In genomic region chr10:33612551-33612950, GRCh38 we compare ENCODE assay signal across 12 cellular contexts.
DNase-seq lines count a peak whose midpoint lies in the region; ATAC-seq and TF ChIP-seq lines count a peak whose summit lies in the region.
"Had no signal": no experiment of that assay in that cellular context is flagged by ENCODE, and none has a peak within 500 bp of the region (broad histone marks: within the 10 kb centered on the region; RNA-seq: fewer than 3 reads in every experiment).

No MANE protein-coding gene starts in this region.

- peaks cover 0 to 6% (median 0%) of the 10 kb centered on the region in 4 donors for H3K4me1 ChIP-seq in tibial artery
- H3K4me1 ChIP-seq: A549 had no signal

- no peak overlapping the region for H3K27ac Mint-ChIP-seq in activated CD4-positive, alpha-beta memory T cell treated with anti-CD3 and anti-CD28 coated beads, Interleukin-2, amount 10 ng/mL, durations not matched to agents 7 days and 5 days
- no peak overlapping the region for H3K27ac Mint-ChIP-seq in activated CD4-positive, alpha-beta memory T cell treated with anti-CD3 and anti-CD28 coated beads for 36 hours
- no peak overlapping the region for H3K27ac Mint-ChIP-seq in activated T-helper 17 cell treated with anti-CD3 and anti-CD28 coated beads, Interleukin-2, amount 50 U/mL, for 72 hours
- no peak overlapping the region for H3K27ac Mint-ChIP-seq in T-helper 2 cell treated with Interferon-gamma antibody and Interleukin-4, amounts not matched to agents 5 μg/mL and 100 μg/mL, for 36 hours
- H3K27ac Mint-ChIP-seq in activated CD8-positive, alpha-beta T cell treated with anti-CD3 and anti-CD28 coated beads for 36 hours = no peak overlapping the region

- no peak for DNase-seq in activated CD4-positive, alpha-beta memory T cell treated with anti-CD3 and anti-CD28 coated beads, Interleukin-2, amount 10 ng/mL, durations not matched to agents 7 days and 5 days
- no peak for DNase-seq in activated CD4-positive, alpha-beta memory T cell treated with anti-CD3 and anti-CD28 coated beads for 36 hours
- DNase-seq in iris pigment epithelial cell (ENCODE audit: low read depth) (peak; percentile 92), tibial artery (peak in 1 of 2 donors; percentile 24)
- DNase-seq in T-helper 2 cell treated with Interferon-gamma antibody and Interleukin-4, amounts not matched to agents 5 μg/mL and 100 μg/mL, for 36 hours (ENCODE audit: low spot score) = no peak
- no peak for DNase-seq in activated CD8-positive, alpha-beta T cell treated with anti-CD3 and anti-CD28 coated beads for 36 hours
- DNase-seq: activated effector memory CD4-positive, alpha-beta T cell treated with Interleukin-2 at 50 U/mL for 16 hours; SHP77 treated with DMSO at 0.1 percent for 48 hours; stimulated activated CD4-positive, alpha-beta T cell treated with anti-CD3 and anti-CD28 coated beads, Interleukin-4, amount 100 ng/mL, for 1 hour had no signal

- peaks cover 2% of the 10 kb centered on the region for H3K27me3 Mint-ChIP-seq in activated CD4-positive, alpha-beta memory T cell treated with anti-CD3 and anti-CD28 coated beads, Interleukin-2, amount 10 ng/mL, durations not matched to agents 7 days and 5 days
- peaks cover 4% of the 10 kb centered on the region for H3K27me3 Mint-ChIP-seq in activated CD4-positive, alpha-beta memory T cell treated with anti-CD3 and anti-CD28 coated beads for 36 hours
- peaks cover 8% of the 10 kb centered on the region for H3K27me3 Mint-ChIP-seq in activated T-helper 17 cell treated with anti-CD3 and anti-CD28 coated beads, Interleukin-2, amount 50 U/mL, for 72 hours
- H3K27me3 Mint-ChIP-seq in T-helper 2 cell treated with Interferon-gamma antibody and Interleukin-4, amounts not matched to agents 5 μg/mL and 100 μg/mL, for 36 hours (ENCODE audit: low read depth) = no peaks in the 10 kb centered on the region
- peaks cover 2% of the 10 kb centered on the region for H3K27me3 Mint-ChIP-seq in activated CD8-positive, alpha-beta T cell treated with anti-CD3 and anti-CD28 coated beads for 36 hours

- peak overlapping the region; percentile 41 to 49 for H3K27ac ChIP-seq in tibial artery
- H3K27ac ChIP-seq: A549 had no signal

- no peaks in the 10 kb centered on the region for H3K36me3 ChIP-seq in tibial artery

- no peak for TF ChIP-seq CTCF in tibial artery (IDR thresholded peaks at IDR 0.05)
- TF ChIP-seq CTCF in activated CD8-positive, alpha-beta T cell treated with anti-CD3 and anti-CD28 coated beads for 36 hours (IDR thresholded peaks at IDR 0.05) = no peak

- no peaks in the 10 kb centered on the region for H3K36me3 Mint-ChIP-seq in activated CD4-positive, alpha-beta memory T cell treated with anti-CD3 and anti-CD28 coated beads, Interleukin-2, amount 10 ng/mL, durations not matched to agents 7 days and 5 days (ENCODE audit: low read depth)
- H3K36me3 Mint-ChIP-seq in activated CD4-positive, alpha-beta memory T cell treated with anti-CD3 and anti-CD28 coated beads for 36 hours = peaks cover 9% of the 10 kb centered on the region
- no peaks in the 10 kb centered on the region for H3K36me3 Mint-ChIP-seq in activated T-helper 17 cell treated with anti-CD3 and anti-CD28 coated beads, Interleukin-2, amount 50 U/mL, for 72 hours (ENCODE audit: low read depth)
- H3K36me3 Mint-ChIP-seq in T-helper 2 cell treated with Interferon-gamma antibody and Interleukin-4, amounts not matched to agents 5 μg/mL and 100 μg/mL, for 36 hours (ENCODE audit: low read depth) = no peaks in the 10 kb centered on the region
- H3K36me3 Mint-ChIP-seq in activated CD8-positive, alpha-beta T cell treated with anti-CD3 and anti-CD28 coated beads for 36 hours (ENCODE audit: low read depth) = no peaks in the 10 kb centered on the region

- peak; percentile 81 for ATAC-seq in activated T-helper 17 cell treated with anti-CD3 and anti-CD28 coated beads, Interleukin-2, amount 50 U/mL, for 72 hours (replicated peaks)
- no peak for ATAC-seq in HG03159 (IDR thresholded peaks at IDR 0.05; ENCODE audit: unreplicated experiment)
- no peak for ATAC-seq in activated CD8-positive, alpha-beta T cell treated with anti-CD3 and anti-CD28 coated beads for 36 hours
- ATAC-seq: A549 had no signal

- no peaks in the 10 kb centered on the region for H3K9me3 ChIP-seq in tibial artery

- H3K27me3 ChIP-seq in tibial artery = no peaks in the 10 kb centered on the region

- CTCF ChIA-PET in activated CD4-positive, alpha-beta memory T cell treated with anti-CD3 and anti-CD28 coated beads, Interleukin-2, amount 10 ng/mL, durations not matched to agents 7 days and 5 days (lab: Charles Lee) = interaction anchor here (1.3 kb wide), 1 partner anchor 281 kb away, joined by 3 read pairs; no protein-coding TSS in a partner anchor
- CTCF ChIA-PET in activated CD4-positive, alpha-beta memory T cell treated with anti-CD3 and anti-CD28 coated beads for 36 hours (lab: Charles Lee) = no interaction called here
- CTCF ChIA-PET in activated CD8-positive, alpha-beta T cell treated with anti-CD3 and anti-CD28 coated beads for 36 hours (lab: Charles Lee) = no interaction called here

- POLR2A ChIA-PET in activated CD4-positive, alpha-beta memory T cell treated with anti-CD3 and anti-CD28 coated beads, Interleukin-2, amount 10 ng/mL, durations not matched to agents 7 days and 5 days (lab: Charles Lee) = no interaction called here
- POLR2A ChIA-PET in activated CD4-positive, alpha-beta memory T cell treated with anti-CD3 and anti-CD28 coated beads for 36 hours (lab: Charles Lee) = no interaction called here
- POLR2A ChIA-PET in activated CD8-positive, alpha-beta T cell treated with anti-CD3 and anti-CD28 coated beads for 36 hours (lab: Charles Lee) = no interaction called here

- peaks cover 10% of the 10 kb centered on the region for H3K4me1 Mint-ChIP-seq in activated CD4-positive, alpha-beta memory T cell treated with anti-CD3 and anti-CD28 coated beads, Interleukin-2, amount 10 ng/mL, durations not matched to agents 7 days and 5 days
- H3K4me1 Mint-ChIP-seq in activated CD4-positive, alpha-beta memory T cell treated with anti-CD3 and anti-CD28 coated beads for 36 hours (ENCODE audit: low read depth) = peaks cover 10% of the 10 kb centered on the region
- H3K4me1 Mint-ChIP-seq in activated T-helper 17 cell treated with anti-CD3 and anti-CD28 coated beads, Interleukin-2, amount 50 U/mL, for 72 hours = peaks cover 6% of the 10 kb centered on the region
- no peaks in the 10 kb centered on the region for H3K4me1 Mint-ChIP-seq in T-helper 2 cell treated with Interferon-gamma antibody and Interleukin-4, amounts not matched to agents 5 μg/mL and 100 μg/mL, for 36 hours (ENCODE audit: low read depth)
- H3K4me1 Mint-ChIP-seq in activated CD8-positive, alpha-beta T cell treated with anti-CD3 and anti-CD28 coated beads for 36 hours (ENCODE audit: low read depth) = no peaks in the 10 kb centered on the region

- H3K9me3 Mint-ChIP-seq in activated CD4-positive, alpha-beta memory T cell treated with anti-CD3 and anti-CD28 coated beads, Interleukin-2, amount 10 ng/mL, durations not matched to agents 7 days and 5 days = peaks cover 5% of the 10 kb centered on the region
- peaks cover 10% of the 10 kb centered on the region for H3K9me3 Mint-ChIP-seq in activated CD4-positive, alpha-beta memory T cell treated with anti-CD3 and anti-CD28 coated beads for 36 hours
- H3K9me3 Mint-ChIP-seq in activated T-helper 17 cell treated with anti-CD3 and anti-CD28 coated beads, Interleukin-2, amount 50 U/mL, for 72 hours = peaks cover 10% of the 10 kb centered on the region
- H3K9me3 Mint-ChIP-seq in T-helper 2 cell treated with Interferon-gamma antibody and Interleukin-4, amounts not matched to agents 5 μg/mL and 100 μg/mL, for 36 hours = no peaks in the 10 kb centered on the region
- H3K9me3 Mint-ChIP-seq in activated CD8-positive, alpha-beta T cell treated with anti-CD3 and anti-CD28 coated beads for 36 hours = peaks cover 7% of the 10 kb centered on the region

- intact Hi-C loops in activated CD4-positive, alpha-beta memory T cell treated with anti-CD3 and anti-CD28 coated beads for 36 hours (cut with micrococcal nuclease) = loop anchor here (10.0 kb wide), 1 partner anchor 58 kb away; no protein-coding TSS in a partner anchor
- intact Hi-C loops in tibial artery (cut with DNase I; ENCODE audit: low total_unique reads) = no loop called here
- intact Hi-C loops in activated CD8-positive, alpha-beta T cell treated with anti-CD3 and anti-CD28 coated beads for 36 hours (cut with micrococcal nuclease) = no loop called here

- peak overlapping the region; percentile 12 for H3K4me3 Mint-ChIP-seq in activated CD4-positive, alpha-beta memory T cell treated with anti-CD3 and anti-CD28 coated beads, Interleukin-2, amount 10 ng/mL, durations not matched to agents 7 days and 5 days
- no peak overlapping the region for H3K4me3 Mint-ChIP-seq in activated CD4-positive, alpha-beta memory T cell treated with anti-CD3 and anti-CD28 coated beads for 36 hours
- no peak overlapping the region for H3K4me3 Mint-ChIP-seq in activated T-helper 17 cell treated with anti-CD3 and anti-CD28 coated beads, Interleukin-2, amount 50 U/mL, for 72 hours
- H3K4me3 Mint-ChIP-seq in T-helper 2 cell treated with Interferon-gamma antibody and Interleukin-4, amounts not matched to agents 5 μg/mL and 100 μg/mL, for 36 hours = no peak overlapping the region
- no peak overlapping the region for H3K4me3 Mint-ChIP-seq in activated CD8-positive, alpha-beta T cell treated with anti-CD3 and anti-CD28 coated beads for 36 hours

- H3K4me3 ChIP-seq in tibial artery = peak overlapping the region in 1 of 2 donors; percentile 9
- H3K4me3 ChIP-seq: A549 had no signal
